In the genomic region with DNA sequence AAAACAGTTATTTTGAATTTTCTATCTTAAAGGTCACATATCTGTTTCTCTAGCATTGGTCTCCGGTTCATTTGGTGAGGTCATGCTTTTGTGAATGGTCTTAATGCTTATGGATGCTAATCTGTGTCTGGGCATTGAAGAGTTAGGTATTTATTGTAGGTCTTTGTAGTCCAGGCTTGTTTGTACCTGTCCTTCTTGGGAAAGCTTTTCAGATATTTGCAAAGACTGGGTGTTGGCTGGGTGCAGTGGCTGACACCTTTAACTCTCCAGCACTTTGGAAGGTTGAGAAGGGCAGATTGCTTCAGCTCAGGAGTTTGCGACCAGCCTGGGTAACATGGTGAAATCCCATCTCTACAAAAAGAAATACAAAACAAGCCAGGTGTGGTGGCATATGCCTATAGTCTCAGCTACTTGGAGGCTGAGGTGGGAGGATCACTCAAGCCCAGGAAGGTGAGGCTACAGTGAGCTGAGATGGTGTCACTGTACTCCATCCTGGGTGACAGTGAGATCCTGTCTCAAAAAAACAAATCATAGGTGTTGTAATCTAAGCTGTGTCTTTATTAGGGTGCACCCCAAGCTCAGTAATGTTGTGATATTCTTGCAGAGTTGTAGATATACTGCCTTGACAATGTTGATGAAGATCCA, we compare ENCODE assay signal across 29 cellular contexts.
"Had no signal": no experiment of that assay in that cellular context is flagged by ENCODE, and none has a peak within 500 bp of the region (broad histone marks: within the 10 kb centered on the region; RNA-seq: fewer than 3 reads in every experiment).

No MANE protein-coding gene starts in this region.

- H3K9me3 ChIP-seq: SJSA1 had no signal

- H3K27me3 Mint-ChIP-seq: activated naive CD8-positive, alpha-beta T cell treated with anti-CD3 and anti-CD28 coated beads, Interleukin-2, amount 10 ng/mL, durations not matched to agents 7 days and 5 days; dendritic cell treated with granulocyte-macrophage colony-stimulating factor and Interleukin-4, amounts not matched to agents 40 ng/mL and 50 ng/mL, for 4 days had no signal

- H3K36me3 ChIP-seq: cardiac muscle cell, esophagus muscularis mucosa, gastroesophageal sphincter, sigmoid colon, SJSA1, tibial artery, WERI-Rb-1 had no signal

- FAIRE-seq: TTC549 had no signal

- H3K4me1 ChIP-seq: esophagus muscularis mucosa, gastroesophageal sphincter, SJSA1, tibial artery had no signal

- H3K4me3 Mint-ChIP-seq: activated naive CD8-positive, alpha-beta T cell treated with anti-CD3 and anti-CD28 coated beads, Interleukin-2, amount 10 ng/mL, durations not matched to agents 7 days and 5 days; activated T-helper 1 cell treated with anti-CD3 and anti-CD28 coated beads, Interleukin-12 subunit alpha, Interleukin-12 subunit beta, Interleukin-2, Interleukin-4 antibody, amounts not matched to agents 30 ng/mL and 10 ng/mL and 1 ng/mL, durations not matched to agents 14 hours and 24 hours and 36 hours; dendritic cell treated with granulocyte-macrophage colony-stimulating factor and Interleukin-4, amounts not matched to agents 40 ng/mL and 50 ng/mL, for 4 days; neural crest cell had no signal

- H3K4me2 ChIP-seq: smooth muscle cell had no signal

- H3K27ac Mint-ChIP-seq: activated T-helper 1 cell treated with anti-CD3 and anti-CD28 coated beads, Interleukin-12 subunit alpha, Interleukin-12 subunit beta, Interleukin-2, Interleukin-4 antibody, amounts not matched to agents 30 ng/mL and 10 ng/mL and 1 ng/mL, durations not matched to agents 14 hours and 24 hours and 36 hours; dendritic cell treated with granulocyte-macrophage colony-stimulating factor and Interleukin-4, amounts not matched to agents 40 ng/mL and 50 ng/mL, for 4 days had no signal

- ATAC-seq: gastroesophageal sphincter, left ventricle myocardium superior, mucosa of descending colon had no signal

- H3K27me3 ChIP-seq: cardiac muscle cell, esophagus muscularis mucosa, gastroesophageal sphincter, sigmoid colon, SJSA1, tibial artery had no signal

- H3K4me3 ChIP-seq: cardiac muscle cell, esophagus muscularis mucosa, gastroesophageal sphincter, mucosa of descending colon, sigmoid colon, SJSA1, smooth muscle cell, tibial artery had no signal

- DNase-seq: activated CD4-positive, alpha-beta T cell treated with anti-CD3 and anti-CD28 coated beads, Interleukin-2, amount 50 U/mL, for 1 hour; activated CD4-positive, CD25-positive, alpha-beta regulatory T cell treated with anti-CD3 and anti-CD28 coated beads, Interleukin-2, amount 50 U/mL, for 72 hours; activated CD8-positive, alpha-beta memory T cell treated with anti-CD3 and anti-CD28 coated beads, Interleukin-2, amount 50 U/mL, for 48 hours; activated gamma-delta T cell; activated naive CD8-positive, alpha-beta T cell treated with anti-CD3 and anti-CD28 coated beads, Interleukin-2, amount 10 ng/mL, durations not matched to agents 7 days and 5 days; amniotic stem cell; effector CD4-positive, alpha-beta T cell; head of caudate nucleus; hypothalamus; left ventricle myocardium superior; mucosa of descending colon; posterior cingulate gyrus; sigmoid colon; stimulated activated CD4-positive, alpha-beta T cell treated with anti-CD3 and anti-CD28 coated beads, Interleukin-15, amount 100 ng/mL, for 24 hours; stimulated activated CD8-positive, alpha-beta memory T cell treated with anti-CD3 and anti-CD28 coated beads, Interleukin-4, amount 100 ng/mL, for 48 hours; stimulated activated naive CD4-positive, alpha-beta T cell treated with Interleukin-2 at 50 U/mL for 16 hours; substantia nigra; T-helper 1 cell; tibial artery; WERI-Rb-1 had no signal

- H3K27ac ChIP-seq: cardiac muscle cell, esophagus muscularis mucosa, gastroesophageal sphincter, sigmoid colon, SJSA1, tibial artery, WERI-Rb-1 had no signal
